27 cellular contexts compared by ENCODE assay signal in genomic region chr20:50668798-50669197, GRCh38. TPM values are rescaled to one million over a fixed set of nuclear protein-coding genes. Genes with fewer than 3 reads are reported as not detected.
"Had no signal": no experiment of that assay in that cellular context is flagged by ENCODE, and none has a peak within 500 bp of the region (broad histone marks: within the 10 kb centered on the region; RNA-seq: fewer than 3 reads in every experiment).

No MANE protein-coding gene starts in this region.

- ATAC-seq: activated CD4-positive, alpha-beta T cell treated with anti-CD3 and anti-CD28 coated beads for 36 hours; activated CD8-positive, alpha-beta memory T cell treated with anti-CD3 and anti-CD28 coated beads, Interleukin-2, amount 10 ng/mL, durations not matched to agents 7 days and 5 days; activated CD8-positive, alpha-beta T cell treated with anti-CD3 and anti-CD28 coated beads, Interleukin-2, amount 10 ng/mL, durations not matched to agents 7 days and 5 days; activated naive CD4-positive, alpha-beta T cell treated with anti-CD3 and anti-CD28 coated beads, Interleukin-2, amount 50 U/mL, for 72 hours; activated T-cell treated with anti-CD3 and anti-CD28 coated beads, Interleukin-2, amount 50 U/mL, for 72 hours; left ventricle myocardium superior; pancreas; stimulated activated effector memory CD8-positive, alpha-beta T cell treated with anti-CD3 and anti-CD28 coated beads, Interleukin-12 subunit alpha, Interleukin-12 subunit beta, amount 100 ng/mL, for 72 hours; upper lobe of right lung had no signal

- H3K27ac Mint-ChIP-seq: activated CD4-positive, alpha-beta T cell treated with anti-CD3 and anti-CD28 coated beads for 36 hours; activated CD8-positive, alpha-beta memory T cell treated with anti-CD3 and anti-CD28 coated beads, Interleukin-2, amount 10 ng/mL, durations not matched to agents 7 days and 5 days; activated CD8-positive, alpha-beta T cell treated with anti-CD3 and anti-CD28 coated beads, Interleukin-2, amount 10 ng/mL, durations not matched to agents 7 days and 5 days; activated naive CD4-positive, alpha-beta T cell treated with anti-CD3 and anti-CD28 coated beads, Interleukin-2, amount 50 U/mL, for 72 hours; activated T-cell treated with anti-CD3 and anti-CD28 coated beads, Interleukin-2, amount 50 U/mL, for 72 hours; stimulated activated effector memory CD8-positive, alpha-beta T cell treated with anti-CD3 and anti-CD28 coated beads, Interleukin-12 subunit alpha, Interleukin-12 subunit beta, amount 100 ng/mL, for 72 hours; stimulated activated naive CD8-positive, alpha-beta T cell treated with anti-CD3 and anti-CD28 coated beads, Interleukin-15, Interleukin-2, amounts not matched to agents 100 ng/mL and 50 ng/mL, for 24 hours had no signal

- DNase-seq: activated CD4-positive, alpha-beta T cell treated with anti-CD3 and anti-CD28 coated beads for 36 hours; activated CD4-positive, CD25-positive, alpha-beta regulatory T cell; activated CD8-positive, alpha-beta memory T cell treated with anti-CD3 and anti-CD28 coated beads, Interleukin-2, amount 10 ng/mL, durations not matched to agents 7 days and 5 days; activated CD8-positive, alpha-beta T cell treated with anti-CD3 and anti-CD28 coated beads, Interleukin-2, amount 10 ng/mL, durations not matched to agents 7 days and 5 days; activated naive CD4-positive, alpha-beta T cell; activated T-cell treated with anti-CD3 and anti-CD28 coated beads, Interleukin-2, amount 50 U/mL, for 72 hours; colonic mucosa; effector CD8-positive, alpha-beta T cell; esophagus squamous epithelium; foreskin melanocyte; left ventricle myocardium superior; nephron progenitor cell; pancreas; retina; sigmoid colon; small intestine; stimulated activated CD4-positive, alpha-beta T cell treated with anti-CD3 and anti-CD28 coated beads, Interleukin-4, amount 100 ng/mL, for 24 hours; T-helper 2 cell; upper lobe of right lung had no signal

- H3K27ac ChIP-seq: colonic mucosa, epithelial cell of prostate, pancreas, prostate gland, sigmoid colon, thoracic aorta, upper lobe of right lung had no signal

- H3K4me3 Mint-ChIP-seq: activated CD4-positive, alpha-beta T cell treated with anti-CD3 and anti-CD28 coated beads for 36 hours; activated CD8-positive, alpha-beta memory T cell treated with anti-CD3 and anti-CD28 coated beads, Interleukin-2, amount 10 ng/mL, durations not matched to agents 7 days and 5 days; activated CD8-positive, alpha-beta T cell treated with anti-CD3 and anti-CD28 coated beads, Interleukin-2, amount 10 ng/mL, durations not matched to agents 7 days and 5 days; activated T-cell treated with anti-CD3 and anti-CD28 coated beads, Interleukin-2, amount 50 U/mL, for 72 hours; nephron progenitor cell; stimulated activated effector memory CD8-positive, alpha-beta T cell treated with anti-CD3 and anti-CD28 coated beads, Interleukin-12 subunit alpha, Interleukin-12 subunit beta, amount 100 ng/mL, for 72 hours; stimulated activated naive CD8-positive, alpha-beta T cell treated with anti-CD3 and anti-CD28 coated beads, Interleukin-15, Interleukin-2, amounts not matched to agents 100 ng/mL and 50 ng/mL, for 24 hours had no signal

- H3K9me3 Mint-ChIP-seq: activated naive CD4-positive, alpha-beta T cell treated with anti-CD3 and anti-CD28 coated beads, Interleukin-2, amount 50 U/mL, for 72 hours; activated T-cell treated with anti-CD3 and anti-CD28 coated beads, Interleukin-2, amount 50 U/mL, for 72 hours; nephron progenitor cell; stimulated activated effector memory CD8-positive, alpha-beta T cell treated with anti-CD3 and anti-CD28 coated beads, Interleukin-12 subunit alpha, Interleukin-12 subunit beta, amount 100 ng/mL, for 72 hours; stimulated activated naive CD8-positive, alpha-beta T cell treated with anti-CD3 and anti-CD28 coated beads, Interleukin-15, Interleukin-2, amounts not matched to agents 100 ng/mL and 50 ng/mL, for 24 hours had no signal

- H3K4me1 Mint-ChIP-seq: activated CD4-positive, alpha-beta T cell treated with anti-CD3 and anti-CD28 coated beads for 36 hours; activated CD8-positive, alpha-beta memory T cell treated with anti-CD3 and anti-CD28 coated beads, Interleukin-2, amount 10 ng/mL, durations not matched to agents 7 days and 5 days; stimulated activated effector memory CD8-positive, alpha-beta T cell treated with anti-CD3 and anti-CD28 coated beads, Interleukin-12 subunit alpha, Interleukin-12 subunit beta, amount 100 ng/mL, for 72 hours had no signal

- H3K9me3 ChIP-seq: colonic mucosa, esophagus squamous epithelium, pancreas, prostate gland, sigmoid colon, thoracic aorta, upper lobe of right lung had no signal

- H3K36me3 Mint-ChIP-seq: activated CD8-positive, alpha-beta memory T cell treated with anti-CD3 and anti-CD28 coated beads, Interleukin-2, amount 10 ng/mL, durations not matched to agents 7 days and 5 days; activated naive CD4-positive, alpha-beta T cell treated with anti-CD3 and anti-CD28 coated beads, Interleukin-2, amount 50 U/mL, for 72 hours; stimulated activated effector memory CD8-positive, alpha-beta T cell treated with anti-CD3 and anti-CD28 coated beads, Interleukin-12 subunit alpha, Interleukin-12 subunit beta, amount 100 ng/mL, for 72 hours had no signal

- H3K4me1 ChIP-seq: colonic mucosa, prostate gland, upper lobe of right lung had no signal

- H3K27me3 Mint-ChIP-seq: activated CD4-positive, alpha-beta T cell treated with anti-CD3 and anti-CD28 coated beads for 36 hours; activated CD8-positive, alpha-beta memory T cell treated with anti-CD3 and anti-CD28 coated beads, Interleukin-2, amount 10 ng/mL, durations not matched to agents 7 days and 5 days; stimulated activated naive CD8-positive, alpha-beta T cell treated with anti-CD3 and anti-CD28 coated beads, Interleukin-15, Interleukin-2, amounts not matched to agents 100 ng/mL and 50 ng/mL, for 24 hours had no signal

- FAIRE-seq: endometrium, pancreas, small intestine had no signal

- H3K4me3 ChIP-seq: colonic mucosa, esophagus squamous epithelium, pancreas, prostate gland, sigmoid colon, thoracic aorta, upper lobe of right lung had no signal

- H3K36me3 ChIP-seq: colonic mucosa, esophagus squamous epithelium, pancreas, prostate gland, sigmoid colon, thoracic aorta, upper lobe of right lung had no signal

RNA-seq across cellular contexts. Expression of gene RIPOR3, which starts 22.5 kb away (rescaled TPM):
- total RNA-seq: activated CD4-positive, alpha-beta T cell treated with anti-CD3 and anti-CD28 coated beads for 36 hours; activated CD8-positive, alpha-beta memory T cell treated with anti-CD3 and anti-CD28 coated beads, Interleukin-2, amount 10 ng/mL, durations not matched to agents 7 days and 5 days; activated CD8-positive, alpha-beta T cell treated with anti-CD3 and anti-CD28 coated beads, Interleukin-2, amount 10 ng/mL, durations not matched to agents 7 days and 5 days; dermis microvascular lymphatic vessel endothelial cell had no signal
